ENCODE assay signal across 31 cellular contexts in genomic region chr6:147361582-147361981, GRCh38.
"Had no signal": no experiment of that assay in that cellular context is flagged by ENCODE, and none has a peak within 500 bp of the region (broad histone marks: within the 10 kb centered on the region; RNA-seq: fewer than 3 reads in every experiment).

No MANE protein-coding gene starts in this region.

- ATAC-seq: activated CD4-positive, alpha-beta T cell treated with anti-CD3 and anti-CD28 coated beads for 36 hours; activated CD8-positive, alpha-beta memory T cell treated with anti-CD3 and anti-CD28 coated beads, Interleukin-2, amount 10 ng/mL, durations not matched to agents 7 days and 5 days; activated CD8-positive, alpha-beta T cell treated with anti-CD3 and anti-CD28 coated beads, Interleukin-2, amount 10 ng/mL, durations not matched to agents 7 days and 5 days; activated naive CD8-positive, alpha-beta T cell treated with anti-CD3 and anti-CD28 coated beads, Interleukin-2, amount 50 U/mL, for 24 hours had no signal

- FAIRE-seq: bronchial epithelial cell, TTC549 had no signal

- H3K27me3 ChIP-seq: ascending aorta, cardiac muscle cell had no signal

- H3K9me3 ChIP-seq: ascending aorta had no signal

- H3K4me1 ChIP-seq: ascending aorta had no signal

- H3K4me3 ChIP-seq: ascending aorta, cardiac muscle cell had no signal

- H3K27ac ChIP-seq: ascending aorta, cardiac muscle cell, VCaP had no signal

- DNase-seq: activated B cell treated with CpG ODN at 0.5 μM for 24 hours; activated CD4-positive, alpha-beta memory T cell treated with anti-CD3 and anti-CD28 coated beads, Interleukin-2, amount 10 ng/mL, durations not matched to agents 7 days and 5 days; activated CD4-positive, alpha-beta T cell treated with anti-CD3 and anti-CD28 coated beads for 1 hour; activated CD4-positive, alpha-beta T cell treated with anti-CD3 and anti-CD28 coated beads for 36 hours; activated CD4-positive, alpha-beta T cell treated with anti-CD3 and anti-CD28 coated beads for 48 hours; activated CD4-positive, alpha-beta T cell treated with anti-CD3 and anti-CD28 coated beads, Interleukin-2, amount 10 ng/mL, durations not matched to agents 7 days and 5 days; activated CD4-positive, alpha-beta T cell treated with anti-CD3 and anti-CD28 coated beads, Interleukin-2, amount 50 U/mL, for 48 hours; activated CD8-positive, alpha-beta memory T cell treated with anti-CD3 and anti-CD28 coated beads for 24 hours; activated CD8-positive, alpha-beta memory T cell treated with anti-CD3 and anti-CD28 coated beads, Interleukin-2, amount 10 ng/mL, durations not matched to agents 7 days and 5 days; activated CD8-positive, alpha-beta memory T cell treated with anti-CD3 and anti-CD28 coated beads, Interleukin-2, amount 50 U/mL, for 48 hours; activated CD8-positive, alpha-beta T cell treated with anti-CD3 and anti-CD28 coated beads, Interleukin-2, amount 10 ng/mL, durations not matched to agents 7 days and 5 days; activated effector memory CD4-positive, alpha-beta T cell treated with Interleukin-2 at 50 U/mL for 16 hours; activated gamma-delta T cell; activated naive CD4-positive, alpha-beta T cell treated with anti-CD3 and anti-CD28 coated beads, Interleukin-2, amount 10 ng/mL, durations not matched to agents 7 days and 5 days; activated naive CD4-positive, alpha-beta T cell treated with Interleukin-2 at 50 U/mL for 16 hours; activated naive CD8-positive, alpha-beta T cell treated with anti-CD3 and anti-CD28 coated beads, Interleukin-2, amount 10 ng/mL, durations not matched to agents 7 days and 5 days; activated naive CD8-positive, alpha-beta T cell treated with anti-CD3 and anti-CD28 coated beads, Interleukin-2, amount 50 U/mL, for 24 hours; activated T-cell treated with anti-CD3 and anti-CD28 coated beads, Interleukin-2, amount 50 U/mL, for 24 hours; activated T-cell treated with anti-CD3 and anti-CD28 coated beads, Interleukin-2, amount 50 U/mL, for 48 hours; amygdala; anterior cingulate cortex; caudate nucleus; cerebellar nuclear complex; T-helper 1 cell; T-helper 2 cell; T-helper 9 cell had no signal
